19 cellular contexts compared by ENCODE assay signal in genomic region chr4:184643726-184644125, GRCh38. TPM values are rescaled to one million over a fixed set of nuclear protein-coding genes. Genes with fewer than 3 reads are reported as not detected.
A peak's percentile ranks its signal among the peaks of the same experiment; 100 is the strongest.
DNase-seq lines count a peak whose midpoint lies in the region; ATAC-seq, FAIRE-seq and TF ChIP-seq lines count a peak whose summit lies in the region.
"Had no signal": no experiment of that assay in that cellular context is flagged by ENCODE, and none has a peak within 500 bp of the region (broad histone marks: within the 10 kb centered on the region; RNA-seq: fewer than 3 reads in every experiment).

No MANE protein-coding gene starts in this region.

- no peaks in the 10 kb centered on the region for H3K9me3 ChIP-seq in DND-41 (ENCODE audit: insufficient read depth, low read length, severe bottlenecking)
- no peaks in the 10 kb centered on the region for H3K9me3 ChIP-seq in HUES6 (ENCODE audit: control insufficient read depth, insufficient read depth, low read depth, low read length)
- no peaks in the 10 kb centered on the region for H3K9me3 ChIP-seq in neural progenitor cell (ENCODE audit: low read depth)
- no peaks in the 10 kb centered on the region for H3K9me3 ChIP-seq in right atrium auricular region
- no peaks in the 10 kb centered on the region for H3K9me3 ChIP-seq in Karpas-422 (ENCODE audit: low read length)
- no peaks in the 10 kb centered on the region for H3K9me3 ChIP-seq in mammary epithelial cell (replicated peaks; ENCODE audit: insufficient read depth, low read length)
- H3K9me3 ChIP-seq: BE2C, heart right ventricle, prostate gland had no signal

- H3F3A ChIP-seq in neural progenitor cell (ENCODE audit: low read depth) = peaks cover 10% of the 10 kb centered on the region

- peaks cover 64% of the 10 kb centered on the region for H3K36me3 ChIP-seq in DND-41 (ENCODE audit: insufficient read depth, low read length)
- H3K36me3 ChIP-seq in HUES6 (ENCODE audit: control insufficient read depth, insufficient read depth, low read length) = peaks cover 48% of the 10 kb centered on the region
- H3K36me3 ChIP-seq in neural progenitor cell = no peaks in the 10 kb centered on the region
- no peaks in the 10 kb centered on the region for H3K36me3 ChIP-seq in right atrium auricular region
- H3K36me3 ChIP-seq in Karpas-422 (ENCODE audit: insufficient read depth, low read length) = peaks cover 2% of the 10 kb centered on the region; the same call in 1 of the 2 replicates
- H3K36me3 ChIP-seq in mammary epithelial cell (ENCODE audit: insufficient read depth, low read length) = peaks cover 4% of the 10 kb centered on the region
- H3K36me3 ChIP-seq: BE2C, prostate gland had no signal

- dilution Hi-C loops in mammary epithelial cell (cut with HindIII; ENCODE audit: low sequenced_read_pairs) = no loop called here

- H2AFZ ChIP-seq in DND-41 (ENCODE audit: low read depth, low read length) = no peak overlapping the region
- no peak overlapping the region for H2AFZ ChIP-seq in neural progenitor cell (replicated peaks)
- H2AFZ ChIP-seq in Karpas-422 (ENCODE audit: low read length) = no peak overlapping the region
- no peak overlapping the region for H2AFZ ChIP-seq in mammary epithelial cell (ENCODE audit: low read depth, low read length)

- no peaks in the 10 kb centered on the region for H3K9me3 Mint-ChIP-seq in activated naive CD8-positive, alpha-beta T cell treated with anti-CD3 and anti-CD28 coated beads, Interleukin-2, amount 10 ng/mL, durations not matched to agents 7 days and 5 days
- H3K9me3 Mint-ChIP-seq in neural progenitor cell = no peaks in the 10 kb centered on the region
- H3K9me3 Mint-ChIP-seq: naive thymus-derived CD4-positive, alpha-beta T cell had no signal

- TF ChIP-seq POLR2A in H54 (IDR thresholded peaks at IDR 0.05; ENCODE audit: low read depth, low read length) = no peak

- no peak overlapping the region for H3K4me2 ChIP-seq in DND-41 (ENCODE audit: insufficient read depth, low read length)
- H3K4me2 ChIP-seq in neural progenitor cell = no peak overlapping the region
- H3K4me2 ChIP-seq in Karpas-422 (ENCODE audit: low read depth, low read length, poor library complexity, severe bottlenecking) = no peak overlapping the region
- H3K4me2 ChIP-seq in mammary epithelial cell (ENCODE audit: insufficient read depth, low read depth, low read length) = no peak overlapping the region

- no peak for ATAC-seq in DND-41 (ENCODE audit: insufficient read depth, low read depth)
- no peak for ATAC-seq in activated naive CD8-positive, alpha-beta T cell treated with anti-CD3 and anti-CD28 coated beads, Interleukin-2, amount 10 ng/mL, durations not matched to agents 7 days and 5 days (ENCODE audit: low read depth)
- ATAC-seq: naive thymus-derived CD4-positive, alpha-beta T cell; Panc1 had no signal

- peaks cover 70% of the 10 kb centered on the region for H4K20me1 ChIP-seq in DND-41 (ENCODE audit: insufficient read depth, low read length)
- H4K20me1 ChIP-seq in neural progenitor cell (ENCODE audit: low read depth) = peaks cover 40% of the 10 kb centered on the region
- no peaks in the 10 kb centered on the region for H4K20me1 ChIP-seq in Karpas-422 (ENCODE audit: insufficient read depth, low read depth, low read length)
- no peaks in the 10 kb centered on the region for H4K20me1 ChIP-seq in mammary epithelial cell (ENCODE audit: insufficient read depth, low read length)

- no peak overlapping the region for H3K4me3 ChIP-seq in DND-41 (ENCODE audit: low read depth in 1 of 2, low read length in 2 of 2)
- peak overlapping the region; percentile 3; the same call in 1 of the 2 replicates for H3K4me3 ChIP-seq in HUES6 (ENCODE audit: low read depth, low read length)
- H3K4me3 ChIP-seq in neural progenitor cell = no peak overlapping the region
- no peak overlapping the region for H3K4me3 ChIP-seq in right atrium auricular region
- no peak overlapping the region for H3K4me3 ChIP-seq in Karpas-422 (ENCODE audit: low read length)
- no peak overlapping the region for H3K4me3 ChIP-seq in mammary epithelial cell (replicated peaks in 1 of 3; ENCODE audit: insufficient read depth in 1 of 3, low read depth in 2 of 3, low read length in 3 of 3)
- H3K4me3 ChIP-seq: heart right ventricle, prostate gland had no signal

- no peaks in the 10 kb centered on the region for H3K27me3 Mint-ChIP-seq in activated naive CD8-positive, alpha-beta T cell treated with anti-CD3 and anti-CD28 coated beads, Interleukin-2, amount 10 ng/mL, durations not matched to agents 7 days and 5 days
- peaks cover 2% of the 10 kb centered on the region for H3K27me3 Mint-ChIP-seq in neural progenitor cell (ENCODE audit: insufficient read depth, low read depth)
- H3K27me3 Mint-ChIP-seq: naive thymus-derived CD4-positive, alpha-beta T cell had no signal

- no peaks in the 10 kb centered on the region for H3K9me2 ChIP-seq in Karpas-422 (replicated peaks; ENCODE audit: insufficient read depth, low read length)

- peaks cover 50% of the 10 kb centered on the region for H3K36me3 Mint-ChIP-seq in activated naive CD8-positive, alpha-beta T cell treated with anti-CD3 and anti-CD28 coated beads, Interleukin-2, amount 10 ng/mL, durations not matched to agents 7 days and 5 days
- H3K36me3 Mint-ChIP-seq in neural progenitor cell = peaks cover 20% of the 10 kb centered on the region

- H3K79me2 ChIP-seq in DND-41 (ENCODE audit: insufficient read depth, low read length) (peaks cover 98% of the 10 kb centered on the region), neural progenitor cell (ENCODE audit: low read depth) (peaks cover 98% of the 10 kb centered on the region), Karpas-422 (ENCODE audit: low read length) (peaks cover 94% of the 10 kb centered on the region), mammary epithelial cell (ENCODE audit: insufficient read depth, low read length) (peaks cover 96% of the 10 kb centered on the region)

- POLR2A ChIA-PET in activated naive CD8-positive, alpha-beta T cell treated with anti-CD3 and anti-CD28 coated beads, Interleukin-2, amount 10 ng/mL, durations not matched to agents 7 days and 5 days (lab: Charles Lee) = interaction anchor here (2.6 kb wide), 1 partner anchor 90 kb away, joined by 8 read pairs; the partner anchor contains the start of gene CENPU

- no peak for FAIRE-seq in H54 (lab: Jason Lieb, UNC)
- FAIRE-seq: G401.6 had no signal

- peak overlapping the region; percentile 62 for H3K27ac Mint-ChIP-seq in activated naive CD8-positive, alpha-beta T cell treated with anti-CD3 and anti-CD28 coated beads, Interleukin-2, amount 10 ng/mL, durations not matched to agents 7 days and 5 days
- H3K27ac Mint-ChIP-seq in neural progenitor cell = peak overlapping the region; percentile 86

- peaks cover 70% of the 10 kb centered on the region for H3K4me1 Mint-ChIP-seq in activated naive CD8-positive, alpha-beta T cell treated with anti-CD3 and anti-CD28 coated beads, Interleukin-2, amount 10 ng/mL, durations not matched to agents 7 days and 5 days
- H3K4me1 Mint-ChIP-seq in neural progenitor cell = peaks cover 56% of the 10 kb centered on the region

- in situ Hi-C loops in mammary epithelial cell (cut with MboI; ENCODE audit: low sequenced_read_pairs in 2 of 2) = no loop called here

- H3K27me3 ChIP-seq in DND-41 (ENCODE audit: insufficient read depth, low read length, poor library complexity) = no peaks in the 10 kb centered on the region
- H3K27me3 ChIP-seq in HUES6 (ENCODE audit: control insufficient read depth, insufficient read depth, low read length) = no peaks in the 10 kb centered on the region
- no peaks in the 10 kb centered on the region for H3K27me3 ChIP-seq in neural progenitor cell
- H3K27me3 ChIP-seq in right atrium auricular region = no peaks in the 10 kb centered on the region
- no peaks in the 10 kb centered on the region for H3K27me3 ChIP-seq in Karpas-422 (ENCODE audit: low read length)
- H3K27me3 ChIP-seq in mammary epithelial cell (ENCODE audit: insufficient read depth, low read length) = no peaks in the 10 kb centered on the region
- H3K27me3 ChIP-seq: BE2C, heart right ventricle had no signal

- H3K4me3 Mint-ChIP-seq in activated naive CD8-positive, alpha-beta T cell treated with anti-CD3 and anti-CD28 coated beads, Interleukin-2, amount 10 ng/mL, durations not matched to agents 7 days and 5 days = peak overlapping the region; percentile 67
- H3K4me3 Mint-ChIP-seq in neural progenitor cell = peak overlapping the region; percentile 59

- no TSS peak for BruUV-seq in mammary epithelial cell (replicated peaks; lab: Mats Ljungman, UMichigan)

- DNase-seq in DND-41 (no peak), neural progenitor cell (ENCODE audit: low spot score) (no peak), right atrium auricular region (ENCODE audit: low spot score) (no peak), Karpas-422 (no peak), mammary epithelial cell (no peak), H54 (ENCODE audit: insufficient read length, low spot score) (no peak)
- DNase-seq in activated naive CD8-positive, alpha-beta T cell treated with anti-CD3 and anti-CD28 coated beads, Interleukin-2, amount 10 ng/mL, durations not matched to agents 7 days and 5 days = no peak
- DNase-seq: activated effector memory CD4-positive, alpha-beta T cell treated with anti-CD3 and anti-CD28 coated beads, Interleukin-2, amount 50 U/mL, for 16 hours; aorta; BE2C; heart right ventricle; islet precursor cell; naive thymus-derived CD4-positive, alpha-beta T cell; NCI-H1436 treated with DMSO at 0.1 percent for 48 hours; NCI-H774 had no signal

- no peak overlapping the region for H3K9ac ChIP-seq in DND-41 (ENCODE audit: low read depth, low read length)
- peak overlapping the region; percentile 63 for H3K9ac ChIP-seq in HUES6 (ENCODE audit: low read length)
- no peak overlapping the region for H3K9ac ChIP-seq in neural progenitor cell
- no peak overlapping the region for H3K9ac ChIP-seq in Karpas-422 (ENCODE audit: low read length)
- H3K9ac ChIP-seq in mammary epithelial cell (ENCODE audit: insufficient read depth, low read length) = no peak overlapping the region

- CTCF ChIA-PET in mammary epithelial cell (lab: Charles Lee; ENCODE audit: low non-redundant PET) = no interaction called here

- H3K4me1 ChIP-seq in DND-41 (ENCODE audit: insufficient read depth, low read length) (peaks cover 30% of the 10 kb centered on the region), HUES6 (ENCODE audit: control insufficient read depth, insufficient read depth, low read length) (peaks cover 64% of the 10 kb centered on the region), neural progenitor cell (peaks cover 20% of the 10 kb centered on the region), right atrium auricular region (peaks cover 0 to 55% of the 10 kb centered on the region in 2 donors), Karpas-422 (ENCODE audit: low read length) (peaks cover 44% of the 10 kb centered on the region), mammary epithelial cell (ENCODE audit: insufficient read depth, low read length) (peaks cover 14% of the 10 kb centered on the region)

- WGBS in mammary epithelial cell (ENCODE audit: low coverage, missing lambda C conversion rate) = 50% methylated on average over 1 of the region's 1 CpG

- TF ChIP-seq CTCF in DND-41 (IDR thresholded peaks at IDR 0.05; ENCODE audit: borderline replicate concordance, extremely low read depth, low read length, poor library complexity, severe bottlenecking) (no peak), neural progenitor cell (IDR thresholded peaks at IDR 0.05) (no peak), right atrium auricular region (IDR thresholded peaks at IDR 0.05) (no peak), mammary epithelial cell (conservative IDR thresholded peaks at IDR 0.05 in 1 of 2, IDR thresholded peaks at IDR 0.05 in 1 of 2; ENCODE audit: extremely low read depth in 1 of 2, insufficient read depth in 1 of 2, low read depth in 1 of 2, low read length in 2 of 2) (no peak)

- intact Hi-C loops in mammary epithelial cell (cut with micrococcal nuclease) = loop anchor here (10.0 kb wide), 2 partner anchors 239 to 451 kb away; no protein-coding TSS in a partner anchor

- 0 out of 2 replicates have a peak overlapping the region, but pooled peaks have one; percentile 13 for H3K27ac ChIP-seq in DND-41 (ENCODE audit: low read length)
- peak overlapping the region; percentile 77; the same call in 1 of the 2 replicates for H3K27ac ChIP-seq in HUES6 (ENCODE audit: low read depth, low read length)
- no peak overlapping the region for H3K27ac ChIP-seq in neural progenitor cell
- peak overlapping the region in 1 of 2 donors; percentile 43 for H3K27ac ChIP-seq in right atrium auricular region
- no peak overlapping the region for H3K27ac ChIP-seq in Karpas-422 (ENCODE audit: low read length)
- no peak overlapping the region for H3K27ac ChIP-seq in mammary epithelial cell (ENCODE audit: insufficient read depth, low read depth, low read length)
- H3K27ac ChIP-seq: prostate gland had no signal

RNA-seq across cellular contexts. Expression of gene CASP3, which starts 5.5 kb away (rescaled TPM):
- 10 to 100 TPM; 45.3 to 49.8 TPM for total RNA-seq in activated naive CD8-positive, alpha-beta T cell treated with anti-CD3 and anti-CD28 coated beads, Interleukin-2, amount 10 ng/mL, durations not matched to agents 7 days and 5 days
- total RNA-seq in neural progenitor cell (ENCODE audit: low replicate concordance) = 46.1 and 69.8 TPM in 2 replicates
- total RNA-seq in right atrium auricular region = 10 to 100 TPM; 10.3 to 12.1 TPM
- 12.2 and 22.5 TPM in 2 replicates for total RNA-seq in Karpas-422 (2014; rRNA removed; shearing (Covaris generic); ENCODE audit: low replicate concordance)
- 10 to 100 TPM; 34.2 to 43.0 TPM for total RNA-seq in mammary epithelial cell
- 18.9 TPM for polyA plus RNA-seq in mammary epithelial cell
- 9.7 TPM for polyA minus RNA-seq in mammary epithelial cell

RNA-seq across cellular contexts. Expression of gene PRIMPOL, which starts 5.8 kb away (rescaled TPM):
- 10 to 100 TPM; 22.5 to 25.0 TPM for total RNA-seq in activated naive CD8-positive, alpha-beta T cell treated with anti-CD3 and anti-CD28 coated beads, Interleukin-2, amount 10 ng/mL, durations not matched to agents 7 days and 5 days
- 22.4 and 46.6 TPM in 2 replicates for total RNA-seq in neural progenitor cell (ENCODE audit: low replicate concordance)
- total RNA-seq in right atrium auricular region = 10 to 100 TPM in 1 of 2 donors, 1 to 10 TPM in 1; 7.1 to 15.2 TPM
- total RNA-seq in Karpas-422 (2014; rRNA removed; shearing (Covaris generic); ENCODE audit: low replicate concordance) = 10.4 and 35.2 TPM in 2 replicates
- total RNA-seq in mammary epithelial cell = 10 to 100 TPM in 1 of 2 donors, 1 to 10 TPM in 1; 8.0 to 19.9 TPM
- 10.3 TPM for polyA plus RNA-seq in mammary epithelial cell
- 7.3 TPM for polyA minus RNA-seq in mammary epithelial cell

Comparison
In these comparisons a context has a peak if more than half of its experiments do, and no peak if none do; other contexts are left out.
1. H3K27ac ChIP-seq: peak in DND-41 (single experiment) and HUES6 (single experiment); none in neural progenitor cell (single experiment), Karpas-422 (single experiment) and mammary epithelial cell (single experiment).